20 cellular contexts compared by ENCODE assay signal in genomic region chr3:50658831-50659230, GRCh38. TPM values are rescaled to one million over a fixed set of nuclear protein-coding genes. Genes with fewer than 3 reads are reported as not detected.
A peak's percentile ranks its signal among the peaks of the same experiment; 100 is the strongest.
DNase-seq lines count a peak whose midpoint lies in the region; ATAC-seq and TF ChIP-seq lines count a peak whose summit lies in the region.
"Had no signal": no experiment of that assay in that cellular context is flagged by ENCODE, and none has a peak within 500 bp of the region (broad histone marks: within the 10 kb centered on the region; RNA-seq: fewer than 3 reads in every experiment).

No MANE protein-coding gene starts in this region.

- DNase-seq in activated T-cell treated with anti-CD3 and anti-CD28 coated beads, Interleukin-2, amount 50 U/mL, for 24 hours = peak; percentile 11
- no peak for DNase-seq in activated T-cell treated with anti-CD3 and anti-CD28 coated beads, Interleukin-2, amount 50 U/mL, for 72 hours
- DNase-seq in RWPE2 (ENCODE audit: low spot score) (peak; percentile 23), mesenteric fat pad (ENCODE audit: low spot score) (peak; percentile 59), upper lobe of right lung (peak; percentile 36), mesothelial cell of epicardium (ENCODE audit: low spot score in 2 of 2, unreplicated experiment in 2 of 2) (no peak)
- DNase-seq: DMS53, GF-D8, NCI-H1417, NCI-H187, NCI-H446, NCI-H526, RPMI8226, SHP77 treated with DMSO at 0.1 percent for 48 hours had no signal

- H3K4me3 Mint-ChIP-seq in activated T-cell treated with anti-CD3 and anti-CD28 coated beads, Interleukin-2, amount 50 U/mL, for 24 hours = no peak overlapping the region
- no peak overlapping the region for H3K4me3 Mint-ChIP-seq in activated T-cell treated with anti-CD3 and anti-CD28 coated beads, Interleukin-2, amount 50 U/mL, for 72 hours
- H3K4me3 Mint-ChIP-seq in mesothelial cell of epicardium = no peak overlapping the region

- intact Hi-C loops in upper lobe of right lung (cut with DNase I) = no loop called here

- H3K9me3 ChIP-seq in RWPE2 (ENCODE audit: severe bottlenecking) = no peaks in the 10 kb centered on the region
- H3K9me3 ChIP-seq in upper lobe of right lung = no peaks in the 10 kb centered on the region
- H3K9me3 ChIP-seq: MG63 had no signal

- no peaks in the 10 kb centered on the region for H3K9me3 Mint-ChIP-seq in activated T-cell treated with anti-CD3 and anti-CD28 coated beads, Interleukin-2, amount 50 U/mL, for 24 hours
- H3K9me3 Mint-ChIP-seq in activated T-cell treated with anti-CD3 and anti-CD28 coated beads, Interleukin-2, amount 50 U/mL, for 72 hours = no peaks in the 10 kb centered on the region
- H3K9me3 Mint-ChIP-seq in mesothelial cell of epicardium = no peaks in the 10 kb centered on the region

- H3K27ac Mint-ChIP-seq in activated T-cell treated with anti-CD3 and anti-CD28 coated beads, Interleukin-2, amount 50 U/mL, for 24 hours = no peak overlapping the region
- H3K27ac Mint-ChIP-seq in activated T-cell treated with anti-CD3 and anti-CD28 coated beads, Interleukin-2, amount 50 U/mL, for 72 hours = no peak overlapping the region
- no peak overlapping the region for H3K27ac Mint-ChIP-seq in mesothelial cell of epicardium

- H3K27me3 ChIP-seq in RWPE2 (ENCODE audit: insufficient read depth, poor library complexity, severe bottlenecking) (no peaks in the 10 kb centered on the region), upper lobe of right lung (no peaks in the 10 kb centered on the region)
- H3K27me3 ChIP-seq: MG63 had no signal

- H3K36me3 ChIP-seq in RWPE2 (ENCODE audit: low read depth) = no peaks in the 10 kb centered on the region
- H3K36me3 ChIP-seq in upper lobe of right lung = no peaks in the 10 kb centered on the region
- H3K36me3 ChIP-seq: MG63 had no signal

- H3K4me1 ChIP-seq in RWPE2 (ENCODE audit: insufficient read depth, poor library complexity, severe bottlenecking) (no peaks in the 10 kb centered on the region), upper lobe of right lung (peaks cover 5% of the 10 kb centered on the region)

- TF ChIP-seq CTCF in RWPE2 (IDR thresholded peaks at IDR 0.05; ENCODE audit: poor library complexity, severe bottlenecking) (no peak), upper lobe of right lung (IDR thresholded peaks at IDR 0.05) (no peak), mesothelial cell of epicardium (IDR thresholded peaks at IDR 0.05; ENCODE audit: unreplicated experiment) (no peak)

- H3K4me3 ChIP-seq in RWPE2 (ENCODE audit: severe bottlenecking) = no peak overlapping the region
- no peak overlapping the region for H3K4me3 ChIP-seq in upper lobe of right lung
- H3K4me3 ChIP-seq: K562, MG63, SK-N-MC had no signal

- no peaks in the 10 kb centered on the region for H3K27me3 Mint-ChIP-seq in activated T-cell treated with anti-CD3 and anti-CD28 coated beads, Interleukin-2, amount 50 U/mL, for 24 hours
- H3K27me3 Mint-ChIP-seq in activated T-cell treated with anti-CD3 and anti-CD28 coated beads, Interleukin-2, amount 50 U/mL, for 72 hours (ENCODE audit: low read depth) = peaks cover 10% of the 10 kb centered on the region
- peaks cover 8% of the 10 kb centered on the region for H3K27me3 Mint-ChIP-seq in mesothelial cell of epicardium (ENCODE audit: low read depth)

- H3K4me1 Mint-ChIP-seq in activated T-cell treated with anti-CD3 and anti-CD28 coated beads, Interleukin-2, amount 50 U/mL, for 24 hours (ENCODE audit: low read depth) = peaks cover 18% of the 10 kb centered on the region
- H3K4me1 Mint-ChIP-seq in activated T-cell treated with anti-CD3 and anti-CD28 coated beads, Interleukin-2, amount 50 U/mL, for 72 hours (ENCODE audit: low read depth) = peaks cover 20% of the 10 kb centered on the region
- H3K4me1 Mint-ChIP-seq in mesothelial cell of epicardium = peaks cover 6% of the 10 kb centered on the region

- no peak overlapping the region for H3K27ac ChIP-seq in RWPE2 (ENCODE audit: poor library complexity, severe bottlenecking)
- no peak overlapping the region for H3K27ac ChIP-seq in upper lobe of right lung
- H3K27ac ChIP-seq: C4-2B, SK-N-MC had no signal

- no peaks in the 10 kb centered on the region for H3K36me3 Mint-ChIP-seq in activated T-cell treated with anti-CD3 and anti-CD28 coated beads, Interleukin-2, amount 50 U/mL, for 24 hours (ENCODE audit: low read depth)
- no peaks in the 10 kb centered on the region for H3K36me3 Mint-ChIP-seq in activated T-cell treated with anti-CD3 and anti-CD28 coated beads, Interleukin-2, amount 50 U/mL, for 72 hours (ENCODE audit: insufficient read depth in 2 of 2)
- H3K36me3 Mint-ChIP-seq in mesothelial cell of epicardium = no peaks in the 10 kb centered on the region

- ATAC-seq in activated T-cell treated with anti-CD3 and anti-CD28 coated beads, Interleukin-2, amount 50 U/mL, for 72 hours (replicated peaks in 1 of 2) = no peak
- ATAC-seq in RWPE2 (ENCODE audit: low read depth) = no peak
- ATAC-seq in upper lobe of right lung = no peak
- no peak for ATAC-seq in HG03196 (IDR thresholded peaks at IDR 0.05; ENCODE audit: unreplicated experiment)
- ATAC-seq: HCT116, K562 had no signal

RNA-seq across cellular contexts. Expression of gene DOCK3, which starts 15.9 kb away (rescaled TPM):
- 1 to 10 TPM; 7.2 to 9.7 TPM for total RNA-seq in activated T-cell treated with anti-CD3 and anti-CD28 coated beads, Interleukin-2, amount 50 U/mL, for 72 hours
- total RNA-seq in mesenteric fat pad (0.51 TPM), upper lobe of right lung (2.7 TPM), mesothelial cell of epicardium (21.0 to 21.6 TPM (median 21.4 TPM) in 3 replicates)

RNA-seq across cellular contexts. Expression of gene MAPKAPK3, which starts 41.9 kb away (rescaled TPM):
- 100 to 1,000 TPM; 116 to 129 TPM for total RNA-seq in activated T-cell treated with anti-CD3 and anti-CD28 coated beads, Interleukin-2, amount 50 U/mL, for 72 hours
- total RNA-seq in mesenteric fat pad (44.7 TPM), upper lobe of right lung (60.8 TPM), mesothelial cell of epicardium (33.6 to 36.8 TPM (median 35.9 TPM) in 3 replicates)

RNA-seq across cellular contexts. Expression of gene CISH, which starts 47.3 kb away (rescaled TPM):
- 100 to 1,000 TPM; 242 to 271 TPM for total RNA-seq in activated T-cell treated with anti-CD3 and anti-CD28 coated beads, Interleukin-2, amount 50 U/mL, for 72 hours
- total RNA-seq in mesenteric fat pad (56.2 TPM), upper lobe of right lung (71.6 TPM), mesothelial cell of epicardium (15.2 to 16.7 TPM (median 15.2 TPM) in 3 replicates)

Comparison
In these comparisons a context has a peak if more than half of its experiments do, and no peak if none do; other contexts are left out.
1. DNase-seq: peak in activated T-cell treated with anti-CD3 and anti-CD28 coated beads, Interleukin-2, amount 50 U/mL, for 24 hours (single experiment), RWPE2 (single experiment), mesenteric fat pad (single experiment) and upper lobe of right lung (single experiment); none in activated T-cell treated with anti-CD3 and anti-CD28 coated beads, Interleukin-2, amount 50 U/mL, for 72 hours (0 of 2) and mesothelial cell of epicardium (0 of 2).